18 cellular contexts compared by ENCODE assay signal in genomic region chr1:28282426-28283407, GRCh38. TPM values are rescaled to one million over a fixed set of nuclear protein-coding genes. Genes with fewer than 3 reads are reported as not detected.
A peak's percentile ranks its signal among the peaks of the same experiment; 100 is the strongest.
DNase-seq lines count a peak whose midpoint lies in the region; ATAC-seq and TF ChIP-seq lines count a peak whose summit lies in the region.
"Had no signal": no experiment of that assay in that cellular context is flagged by ENCODE, and none has a peak within 500 bp of the region (broad histone marks: within the 10 kb centered on the region; RNA-seq: fewer than 3 reads in every experiment).

No MANE protein-coding gene starts in this region.

- no TSS peak for BruUV-seq in Calu3 (replicated peaks; lab: Mats Ljungman, UMichigan)

- peak overlapping the region in 1 of 3 donors; percentile 17 for H3K4me3 ChIP-seq in right lobe of liver
- H3K4me3 ChIP-seq: adrenal gland, psoas muscle, tibial artery had no signal

- H3K27ac ChIP-seq in right lobe of liver, result peak overlapping the region; percentile 57 to 97 (median 93)
- H3K27ac ChIP-seq: adrenal gland, C4-2B, psoas muscle, tibial artery had no signal

- H3K27ac Mint-ChIP-seq in Calu3 (ENCODE audit: unreplicated experiment) (peak overlapping the region; percentile 47), mesothelial cell of epicardium (no peak overlapping the region)
- H3K27ac Mint-ChIP-seq in activated CD8-positive, alpha-beta T cell treated with anti-CD3 and anti-CD28 coated beads, Interleukin-2, amount 10 ng/mL, durations not matched to agents 7 days and 5 days, result peak overlapping the region; percentile 33

- H3K27me3 ChIP-seq in right lobe of liver, result no peaks in the 10 kb centered on the region
- H3K27me3 ChIP-seq: adrenal gland, tibial artery had no signal

- CTCF ChIA-PET in Calu3 (lab: Charles Lee), result no interaction called here
- CTCF ChIA-PET in activated CD8-positive, alpha-beta T cell treated with anti-CD3 and anti-CD28 coated beads, Interleukin-2, amount 10 ng/mL, durations not matched to agents 7 days and 5 days (lab: Charles Lee), result interaction anchor here (1.5 kb wide), 1 partner anchor 34 kb away, joined by 6 read pairs; no protein-coding TSS in a partner anchor

- no peak for TF ChIP-seq CTCF in Calu3 (IDR thresholded peaks at IDR 0.05; ENCODE audit: unreplicated experiment)
- TF ChIP-seq CTCF in right lobe of liver (IDR thresholded peaks at IDR 0.05), result no peak
- TF ChIP-seq CTCF in mesothelial cell of epicardium (IDR thresholded peaks at IDR 0.05; ENCODE audit: unreplicated experiment), result no peak

- POLR2A ChIA-PET in activated CD8-positive, alpha-beta T cell treated with anti-CD3 and anti-CD28 coated beads, Interleukin-2, amount 10 ng/mL, durations not matched to agents 7 days and 5 days (lab: Charles Lee), result no interaction called here

- intact Hi-C loops in Calu3 (cut with micrococcal nuclease; ENCODE audit: unreplicated experiment) (no loop called here), right lobe of liver (cut with DNase I) (no loop called here)

- H3K4me3 Mint-ChIP-seq in Calu3 (ENCODE audit: low read depth, unreplicated experiment) (no peak overlapping the region), mesothelial cell of epicardium (no peak overlapping the region)
- H3K4me3 Mint-ChIP-seq in activated CD8-positive, alpha-beta T cell treated with anti-CD3 and anti-CD28 coated beads, Interleukin-2, amount 10 ng/mL, durations not matched to agents 7 days and 5 days, result no peak overlapping the region

- in situ Hi-C loops in KBM-7 (cut with MboI; ENCODE audit: low pct_unique_long_range_greater_than_20kb, low sequenced_read_pairs), result no loop called here

- no peaks in the 10 kb centered on the region for H3K9me3 ChIP-seq in right lobe of liver
- H3K9me3 ChIP-seq: adrenal gland, psoas muscle, tibial artery had no signal

- 47% methylated on average over 13 of the region's 14 CpGs for WGBS in right lobe of liver (ENCODE audit: insufficient coverage, low coverage, low lambda C conversion rate, missing lambda C conversion rate)

- H3K4me1 ChIP-seq in right lobe of liver, result peaks cover 0 to 56% (median 28%) of the 10 kb centered on the region in 4 donors
- H3K4me1 ChIP-seq: tibial artery had no signal

- H3K4me1 Mint-ChIP-seq in Calu3 (ENCODE audit: low read depth, unreplicated experiment) (no peaks in the 10 kb centered on the region), mesothelial cell of epicardium (no peaks in the 10 kb centered on the region)
- peaks cover 30% of the 10 kb centered on the region for H3K4me1 Mint-ChIP-seq in activated CD8-positive, alpha-beta T cell treated with anti-CD3 and anti-CD28 coated beads, Interleukin-2, amount 10 ng/mL, durations not matched to agents 7 days and 5 days (ENCODE audit: low read depth)

- DNase-seq in Calu3 (no peak), KBM-7 (peak; percentile 55), right lobe of liver (peak; percentile 70 to 94 (median 90)), SW 1271 (lab: John Stamatoyannopoulos, UW) (no peak), mesothelial cell of epicardium (ENCODE audit: low spot score in 2 of 2, unreplicated experiment in 2 of 2) (no peak)
- no peak for DNase-seq in activated CD8-positive, alpha-beta T cell treated with anti-CD3 and anti-CD28 coated beads, Interleukin-2, amount 10 ng/mL, durations not matched to agents 7 days and 5 days
- DNase-seq: activated CD8-positive, alpha-beta memory T cell treated with anti-CD3 and anti-CD28 coated beads, Interleukin-2, amount 50 U/mL, for 4 hours; erythroblast; glutamatergic neuron; islet precursor cell; NCI-H2081; NCI-H748 treated with DMSO at 0.1 percent for 48 hours; psoas muscle; SHP77 treated with DMSO at 0.1 percent for 48 hours had no signal

- ATAC-seq in activated CD8-positive, alpha-beta T cell treated with anti-CD3 and anti-CD28 coated beads, Interleukin-2, amount 10 ng/mL, durations not matched to agents 7 days and 5 days, result no peak
- peak; percentile 80 to 85 (median 82) for ATAC-seq in right lobe of liver
- ATAC-seq in GM18909 (IDR thresholded peaks at IDR 0.05; ENCODE audit: poor library complexity, unreplicated experiment), result no peak

- H3K9me3 Mint-ChIP-seq in Calu3 (ENCODE audit: low read depth, unreplicated experiment), result no peaks in the 10 kb centered on the region
- H3K9me3 Mint-ChIP-seq in activated CD8-positive, alpha-beta T cell treated with anti-CD3 and anti-CD28 coated beads, Interleukin-2, amount 10 ng/mL, durations not matched to agents 7 days and 5 days (ENCODE audit: insufficient read depth), result no peaks in the 10 kb centered on the region
- no peaks in the 10 kb centered on the region for H3K9me3 Mint-ChIP-seq in mesothelial cell of epicardium

- peaks cover 45% of the 10 kb centered on the region for H3K36me3 Mint-ChIP-seq in Calu3 (ENCODE audit: insufficient read depth, unreplicated experiment)
- peaks cover 30% of the 10 kb centered on the region for H3K36me3 Mint-ChIP-seq in activated CD8-positive, alpha-beta T cell treated with anti-CD3 and anti-CD28 coated beads, Interleukin-2, amount 10 ng/mL, durations not matched to agents 7 days and 5 days (ENCODE audit: low read depth)
- peaks cover 15% of the 10 kb centered on the region for H3K36me3 Mint-ChIP-seq in mesothelial cell of epicardium

- H3K27me3 Mint-ChIP-seq in Calu3 (ENCODE audit: unreplicated experiment), result no peaks in the 10 kb centered on the region
- H3K27me3 Mint-ChIP-seq in activated CD8-positive, alpha-beta T cell treated with anti-CD3 and anti-CD28 coated beads, Interleukin-2, amount 10 ng/mL, durations not matched to agents 7 days and 5 days (ENCODE audit: low read depth), result peaks cover 5% of the 10 kb centered on the region
- H3K27me3 Mint-ChIP-seq in mesothelial cell of epicardium (ENCODE audit: low read depth), result no peaks in the 10 kb centered on the region

- TF ChIP-seq POLR2A in right lobe of liver (IDR thresholded peaks at IDR 0.05), result no peak

- H3K36me3 ChIP-seq in right lobe of liver, result peaks cover 0 to 32% (median 17%) of the 10 kb centered on the region in 4 donors

RNA-seq across cellular contexts. Expression of gene SESN2, which starts 23.4 kb away (rescaled TPM):
- total RNA-seq in Calu3 (2022), result 12.4 and 13.0 TPM in 2 replicates
- total RNA-seq in activated CD8-positive, alpha-beta T cell treated with anti-CD3 and anti-CD28 coated beads, Interleukin-2, amount 10 ng/mL, durations not matched to agents 7 days and 5 days, result 10 to 100 TPM; 12.5 to 12.6 TPM
- total RNA-seq in right lobe of liver, result 10 to 100 TPM in 4 of 6 experiments, 1 to 10 TPM in 2; 4.5 to 17.9 (median 14.0) TPM
- 19.4 to 21.4 TPM (median 21.1 TPM) in 3 replicates for total RNA-seq in mesothelial cell of epicardium

RNA-seq across cellular contexts. Expression of gene MED18, which starts 46.1 kb away (rescaled TPM):
- total RNA-seq in Calu3 (2022), result 17.4 and 18.8 TPM in 2 replicates
- 10 to 100 TPM; 18.4 to 21.7 TPM for total RNA-seq in activated CD8-positive, alpha-beta T cell treated with anti-CD3 and anti-CD28 coated beads, Interleukin-2, amount 10 ng/mL, durations not matched to agents 7 days and 5 days
- 10 to 100 TPM in 4 of 6 experiments, 1 to 10 TPM in 2; 9.1 to 16.4 (median 11.8) TPM for total RNA-seq in right lobe of liver
- total RNA-seq in mesothelial cell of epicardium, result 9.2 to 11.7 TPM (median 9.9 TPM) in 3 replicates

RNA-seq across cellular contexts. Expression of gene ATP5IF1, which starts 46.8 kb away (rescaled TPM):
- 112 and 125 TPM in 2 replicates for total RNA-seq in Calu3 (2022)
- total RNA-seq in activated CD8-positive, alpha-beta T cell treated with anti-CD3 and anti-CD28 coated beads, Interleukin-2, amount 10 ng/mL, durations not matched to agents 7 days and 5 days, result 100 to 1,000 TPM; 204 to 222 TPM
- 100 to 1,000 TPM in 4 of 6 experiments, 10 to 100 TPM in 2; 86.7 to 315 (median 116) TPM for total RNA-seq in right lobe of liver
- 111 to 125 TPM (median 114 TPM) in 3 replicates for total RNA-seq in mesothelial cell of epicardium

RNA-seq across cellular contexts. Expression of gene DNAJC8, which starts 49.9 kb away (rescaled TPM):
- total RNA-seq in Calu3 (2022) (57.6 and 58.3 TPM in 2 replicates), right lobe of liver (10 to 100 TPM; 22.2 to 34.4 (median 28.2) TPM), mesothelial cell of epicardium (79.7 to 84.1 TPM (median 81.4 TPM) in 3 replicates)
- total RNA-seq in activated CD8-positive, alpha-beta T cell treated with anti-CD3 and anti-CD28 coated beads, Interleukin-2, amount 10 ng/mL, durations not matched to agents 7 days and 5 days, result 100 to 1,000 TPM; 121 to 124 TPM

Comparison
In these comparisons a context has a peak if more than half of its experiments do, and no peak if none do; other contexts are left out.
1. DNase-seq: peak in KBM-7 (single experiment) and right lobe of liver (3 of 3); none in Calu3 (single experiment), activated CD8-positive, alpha-beta T cell treated with anti-CD3 and anti-CD28 coated beads, Interleukin-2, amount 10 ng/mL, durations not matched to agents 7 days and 5 days (single experiment), SW 1271 (0 of 2) and mesothelial cell of epicardium (0 of 2).
2. ATAC-seq: peak in right lobe of liver (4 of 4); none in activated CD8-positive, alpha-beta T cell treated with anti-CD3 and anti-CD28 coated beads, Interleukin-2, amount 10 ng/mL, durations not matched to agents 7 days and 5 days (single experiment) and GM18909 (single experiment).